Comparison of ENCODE assay signal across 23 cellular contexts in the genomic region with DNA sequence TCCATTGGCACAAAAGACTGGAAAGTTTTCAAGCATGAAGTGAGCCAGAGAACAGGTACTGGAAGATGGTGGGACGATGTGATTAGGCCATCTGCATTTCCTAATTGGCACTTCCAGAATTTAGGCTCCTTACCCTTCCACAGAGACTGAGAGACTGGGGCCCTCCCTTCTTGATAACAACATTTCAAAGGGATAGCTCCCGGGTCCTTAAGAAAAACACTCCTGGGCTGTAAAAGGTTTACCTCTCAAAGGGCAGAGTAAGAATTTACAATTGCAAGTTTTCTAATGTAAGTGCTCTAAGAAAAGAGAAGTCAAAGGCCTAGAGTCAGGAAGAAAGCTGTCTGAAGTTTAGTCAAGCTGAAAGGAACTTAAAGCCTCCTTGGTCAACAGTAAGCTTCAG.
"Had no signal": no experiment of that assay in that cellular context is flagged by ENCODE, and none has a peak within 500 bp of the region (broad histone marks: within the 10 kb centered on the region; RNA-seq: fewer than 3 reads in every experiment).

No MANE protein-coding gene starts in this region.

- H3K9me3 Mint-ChIP-seq: activated CD4-positive, alpha-beta memory T cell treated with anti-CD3 and anti-CD28 coated beads, Interleukin-2, amount 10 ng/mL, durations not matched to agents 7 days and 5 days; activated naive CD4-positive, alpha-beta T cell treated with anti-CD3 and anti-CD28 coated beads, Interleukin-2, amount 10 ng/mL, durations not matched to agents 7 days and 5 days; activated naive CD8-positive, alpha-beta T cell treated with anti-CD3 and anti-CD28 coated beads for 36 hours; activated T-helper 2 cell treated with anti-CD3 and anti-CD28 coated beads, Interferon-gamma antibody, Interleukin-2, Interleukin-4, amounts not matched to agents 10 μg/mL and 5 μg/mL and 100 μg/mL, durations not matched to agents 14 hours and 24 hours and 36 hours; T-cell had no signal

- H3K27ac ChIP-seq: brain microvascular endothelial cell, cardiac muscle cell, SK-N-MC had no signal

- H3K4me3 Mint-ChIP-seq: activated CD4-positive, alpha-beta memory T cell treated with anti-CD3 and anti-CD28 coated beads, Interleukin-2, amount 10 ng/mL, durations not matched to agents 7 days and 5 days; activated CD4-positive, alpha-beta T cell treated with anti-CD3 and anti-CD28 coated beads for 36 hours; activated naive CD4-positive, alpha-beta T cell treated with anti-CD3 and anti-CD28 coated beads, Interleukin-2, amount 10 ng/mL, durations not matched to agents 7 days and 5 days; activated naive CD8-positive, alpha-beta T cell treated with anti-CD3 and anti-CD28 coated beads for 36 hours; T-cell had no signal

- H3K27ac Mint-ChIP-seq: activated CD4-positive, alpha-beta memory T cell treated with anti-CD3 and anti-CD28 coated beads, Interleukin-2, amount 10 ng/mL, durations not matched to agents 7 days and 5 days; activated CD4-positive, alpha-beta T cell treated with anti-CD3 and anti-CD28 coated beads for 36 hours; activated naive CD4-positive, alpha-beta T cell treated with anti-CD3 and anti-CD28 coated beads, Interleukin-2, amount 10 ng/mL, durations not matched to agents 7 days and 5 days; activated naive CD8-positive, alpha-beta T cell treated with anti-CD3 and anti-CD28 coated beads for 36 hours; activated T-helper 2 cell treated with anti-CD3 and anti-CD28 coated beads, Interferon-gamma antibody, Interleukin-2, Interleukin-4, amounts not matched to agents 10 μg/mL and 5 μg/mL and 100 μg/mL, durations not matched to agents 14 hours and 24 hours and 36 hours; T-cell had no signal

- H3K36me3 Mint-ChIP-seq: activated naive CD4-positive, alpha-beta T cell treated with anti-CD3 and anti-CD28 coated beads, Interleukin-2, amount 10 ng/mL, durations not matched to agents 7 days and 5 days; activated naive CD8-positive, alpha-beta T cell treated with anti-CD3 and anti-CD28 coated beads for 36 hours; T-cell had no signal

- H3K4me1 Mint-ChIP-seq: activated CD4-positive, alpha-beta memory T cell treated with anti-CD3 and anti-CD28 coated beads, Interleukin-2, amount 10 ng/mL, durations not matched to agents 7 days and 5 days; activated CD4-positive, alpha-beta T cell treated with anti-CD3 and anti-CD28 coated beads for 36 hours; activated naive CD4-positive, alpha-beta T cell treated with anti-CD3 and anti-CD28 coated beads, Interleukin-2, amount 10 ng/mL, durations not matched to agents 7 days and 5 days; activated naive CD8-positive, alpha-beta T cell treated with anti-CD3 and anti-CD28 coated beads for 36 hours; T-cell had no signal

- H3K27me3 Mint-ChIP-seq: activated CD4-positive, alpha-beta memory T cell treated with anti-CD3 and anti-CD28 coated beads, Interleukin-2, amount 10 ng/mL, durations not matched to agents 7 days and 5 days; activated naive CD4-positive, alpha-beta T cell treated with anti-CD3 and anti-CD28 coated beads, Interleukin-2, amount 10 ng/mL, durations not matched to agents 7 days and 5 days; T-cell had no signal

- H3K4me3 ChIP-seq: cardiac muscle cell, SK-N-MC had no signal

- H3K36me3 ChIP-seq: brain microvascular endothelial cell, cardiac muscle cell had no signal

- H3K27me3 ChIP-seq: brain microvascular endothelial cell, cardiac muscle cell had no signal

- DNase-seq: activated CD4-positive, alpha-beta memory T cell treated with anti-CD3 and anti-CD28 coated beads, Interleukin-2, amount 10 ng/mL, durations not matched to agents 7 days and 5 days; activated CD4-positive, alpha-beta T cell treated with anti-CD3 and anti-CD28 coated beads for 36 hours; activated CD4-positive, alpha-beta T cell treated with anti-CD3 and anti-CD28 coated beads, Interleukin-2, amount 50 U/mL, for 1 hour; activated gamma-delta T cell treated with Interleukin-2 at 50 U/mL for 16 hours; activated naive CD4-positive, alpha-beta T cell treated with anti-CD3 and anti-CD28 coated beads, Interleukin-2, amount 10 ng/mL, durations not matched to agents 7 days and 5 days; activated naive CD8-positive, alpha-beta T cell treated with anti-CD3 and anti-CD28 coated beads for 36 hours; activated T-cell treated with anti-CD3 and anti-CD28 coated beads for 4 hours; activated T-cell treated with anti-CD3 and anti-CD28 coated beads, Interleukin-2, amount 50 U/mL, for 48 hours; brain microvascular endothelial cell; MM.1S; NCI-H1105 treated with DMSO at 0.1 percent for 48 hours; NCI-H146; NCI-H187 treated with DMSO at 0.1 percent for 48 hours; NCI-H2081 treated with DMSO at 0.1 percent for 48 hours; NCI-H446 treated with DMSO at 0.1 percent for 48 hours; NCI-H524 treated with DMSO at 0.1 percent for 48 hours; NCI-H748 treated with DMSO at 0.1 percent for 48 hours; T-cell; T-helper 2 cell; T1000 had no signal
